In the genomic region with DNA sequence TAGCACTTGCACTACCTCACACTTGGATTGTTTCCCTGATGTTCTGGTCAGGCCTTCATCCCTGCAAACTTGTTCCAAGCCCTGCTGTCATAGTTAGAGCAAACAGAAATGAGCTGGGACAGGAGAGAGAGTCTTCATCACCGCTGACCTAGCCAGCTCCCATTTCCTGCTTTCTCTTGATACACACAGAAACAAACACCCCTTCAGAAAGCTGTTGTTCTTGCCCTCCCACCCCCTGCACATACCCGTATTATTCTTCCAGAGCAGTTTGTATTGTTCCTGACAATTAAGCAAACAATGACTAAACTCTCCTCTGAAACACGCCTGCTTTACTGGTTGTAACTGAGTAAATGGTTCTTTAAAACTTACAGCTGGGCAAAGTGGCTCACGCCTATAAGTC, we compare ENCODE assay signal across 18 cellular contexts. TPM values are rescaled to one million over a fixed set of nuclear protein-coding genes. Genes with fewer than 3 reads are reported as not detected.
A peak's percentile ranks its signal among the peaks of the same experiment; 100 is the strongest.
DNase-seq lines count a peak whose midpoint lies in the region; ATAC-seq, FAIRE-seq and TF ChIP-seq lines count a peak whose summit lies in the region.
"Had no signal": no experiment of that assay in that cellular context is flagged by ENCODE, and none has a peak within 500 bp of the region (broad histone marks: within the 10 kb centered on the region; RNA-seq: fewer than 3 reads in every experiment).

No MANE protein-coding gene starts in this region.

- ATAC-seq in HG03520 (IDR thresholded peaks at IDR 0.05; ENCODE audit: unreplicated experiment) (no peak), GM18520 (IDR thresholded peaks at IDR 0.05; ENCODE audit: unreplicated experiment) (no peak)
- ATAC-seq: activated CD8-positive, alpha-beta T cell treated with anti-CD3 and anti-CD28 coated beads, Interleukin-2, amount 10 ng/mL, durations not matched to agents 7 days and 5 days; body of pancreas; K562 had no signal

- POLR2A ChIA-PET in RWPE1 (lab: Yijun Ruan, JAX; ENCODE audit: low non-redundant PET): no interaction called here

- no peak for TF ChIP-seq CTCF in RWPE1 (conservative IDR thresholded peaks at IDR 0.05; ENCODE audit: low read depth)
- TF ChIP-seq CTCF in kidney epithelial cell (IDR thresholded peaks at IDR 0.05; ENCODE audit: insufficient read depth, low read length, poor library complexity, severe bottlenecking): no peak

- H3K27ac ChIP-seq in RWPE1: no peak overlapping the region
- H3K27ac ChIP-seq: body of pancreas, GM23248, vagina had no signal

- peak; percentile 62 for DNase-seq in COLO668 (lab: John Stamatoyannopoulos, UW; ENCODE audit: unreplicated experiment)
- DNase-seq in LoVo (ENCODE audit: low spot score): peak; percentile 29
- peak; percentile 46 for DNase-seq in RWPE1 (ENCODE audit: low spot score)
- peak; percentile 29 for DNase-seq in kidney epithelial cell (ENCODE audit: low read depth)
- no peak for DNase-seq in GM19239 (ENCODE audit: insufficient read length, low spot score)
- no peak for DNase-seq in DMS 273 (lab: John Stamatoyannopoulos, UW; ENCODE audit: unreplicated experiment)
- DNase-seq: activated CD8-positive, alpha-beta T cell treated with anti-CD3 and anti-CD28 coated beads, Interleukin-2, amount 10 ng/mL, durations not matched to agents 7 days and 5 days; activated gamma-delta T cell treated with Interleukin-2 at 50 U/mL for 16 hours; body of pancreas; GM23248; mesendoderm; NCI-H1105 treated with DMSO at 0.1 percent for 48 hours; small intestine had no signal

- H3K4me3 ChIP-seq in kidney epithelial cell (ENCODE audit: low read depth, low read length): no peak overlapping the region
- H3K4me3 ChIP-seq: body of pancreas, GM23248, K562, vagina had no signal

- CTCF ChIA-PET in RWPE1 (lab: Yijun Ruan, JAX): interaction anchor here (0.5 to 1.7 kb wide), 6 partner anchors 43 to 503 kb away, joined by 3 to 7 read pairs (median 4); no protein-coding TSS in a partner anchor

- FAIRE-seq in GM19239 (lab: Jason Lieb, UNC): no peak
- FAIRE-seq: K562, small intestine had no signal

- peaks cover 47% of the 10 kb centered on the region for H3K27me3 ChIP-seq in kidney epithelial cell (ENCODE audit: control insufficient read depth, insufficient read depth, low read length)

- no peaks in the 10 kb centered on the region for H3K36me3 ChIP-seq in kidney epithelial cell (ENCODE audit: control insufficient read depth, insufficient read depth, low read length)
- H3K36me3 ChIP-seq: vagina had no signal

RNA-seq across cellular contexts. Expression of gene SYT2, which starts 2.9 kb away (rescaled TPM):
- total RNA-seq in kidney epithelial cell: under 0.01 and 0.04 TPM in 2 replicates
- total RNA-seq: activated CD8-positive, alpha-beta T cell treated with anti-CD3 and anti-CD28 coated beads, Interleukin-2, amount 10 ng/mL, durations not matched to agents 7 days and 5 days; body of pancreas; GM23248; K562; SK-MEL-5; vagina had no signal

Comparison
In these comparisons a context has a peak if more than half of its experiments do, and no peak if none do; other contexts are left out.
1. DNase-seq: peak in COLO668 (single experiment), LoVo (single experiment), RWPE1 (single experiment) and kidney epithelial cell (single experiment); none in GM19239 (single experiment) and DMS 273 (single experiment).